In genomic region chr1:114336360-114336759, GRCh38 we compare ENCODE assay signal across 19 cellular contexts.
"Had no signal": no experiment of that assay in that cellular context is flagged by ENCODE, and none has a peak within 500 bp of the region (broad histone marks: within the 10 kb centered on the region; RNA-seq: fewer than 3 reads in every experiment).

No MANE protein-coding gene starts in this region.

- H3K27ac ChIP-seq: body of pancreas, coronary artery, right atrium auricular region, tibial nerve, vagina had no signal

- H3K4me1 ChIP-seq: body of pancreas, right atrium auricular region, tibial nerve, vagina had no signal

- DNase-seq: activated CD4-positive, alpha-beta T cell treated with anti-CD3 and anti-CD28 coated beads, Interleukin-2, amount 10 ng/mL, durations not matched to agents 7 days and 5 days; activated CD8-positive, alpha-beta memory T cell treated with anti-CD3 and anti-CD28 coated beads, Interleukin-2, amount 50 U/mL, for 48 hours; activated gamma-delta T cell; activated naive CD8-positive, alpha-beta T cell treated with anti-CD3 and anti-CD28 coated beads for 36 hours; activated T-cell treated with anti-CD3 and anti-CD28 coated beads, Interleukin-2, amount 50 U/mL, for 72 hours; amygdala; body of pancreas; foreskin melanocyte; stimulated activated CD4-positive, alpha-beta T cell treated with anti-CD3 and anti-CD28 coated beads, Interleukin-15, amount 100 ng/mL, for 24 hours; stimulated activated CD4-positive, alpha-beta T cell treated with anti-CD3 and anti-CD28 coated beads, Interleukin-4, amount 100 ng/mL, for 1 hour; stimulated activated naive CD4-positive, alpha-beta T cell treated with Interleukin-2 at 50 U/mL for 16 hours; substantia nigra had no signal

- H3K27me3 ChIP-seq: body of pancreas, right atrium auricular region, tibial nerve, vagina had no signal

- H3K36me3 ChIP-seq: right atrium auricular region, tibial nerve, vagina had no signal

- H3K36me3 Mint-ChIP-seq: activated naive CD8-positive, alpha-beta T cell treated with anti-CD3 and anti-CD28 coated beads for 36 hours had no signal

- H3K27ac Mint-ChIP-seq: activated CD4-positive, alpha-beta T cell treated with anti-CD3 and anti-CD28 coated beads, Interleukin-2, amount 10 ng/mL, durations not matched to agents 7 days and 5 days; activated naive CD8-positive, alpha-beta T cell treated with anti-CD3 and anti-CD28 coated beads for 36 hours; activated T-cell treated with anti-CD3 and anti-CD28 coated beads, Interleukin-2, amount 50 U/mL, for 72 hours; nephron; progenitor cell of endocrine pancreas had no signal

- H3K27me3 Mint-ChIP-seq: activated naive CD8-positive, alpha-beta T cell treated with anti-CD3 and anti-CD28 coated beads for 36 hours; central memory CD8-positive, alpha-beta T cell; progenitor cell of endocrine pancreas had no signal

- H3K9me3 Mint-ChIP-seq: central memory CD8-positive, alpha-beta T cell had no signal

- H3K4me3 ChIP-seq: body of pancreas, coronary artery, right atrium auricular region, tibial nerve, vagina had no signal

- ATAC-seq: activated T-cell treated with anti-CD3 and anti-CD28 coated beads, Interleukin-2, amount 50 U/mL, for 72 hours; body of pancreas had no signal

- H3K9me3 ChIP-seq: body of pancreas, right atrium auricular region, tibial nerve, vagina had no signal

- H3K4me3 Mint-ChIP-seq: activated CD4-positive, alpha-beta T cell treated with anti-CD3 and anti-CD28 coated beads, Interleukin-2, amount 10 ng/mL, durations not matched to agents 7 days and 5 days; activated naive CD8-positive, alpha-beta T cell treated with anti-CD3 and anti-CD28 coated beads for 36 hours; activated T-cell treated with anti-CD3 and anti-CD28 coated beads, Interleukin-2, amount 50 U/mL, for 72 hours; central memory CD8-positive, alpha-beta T cell; nephron had no signal
